ENCODE assay signal across 8 cellular contexts in the genomic region with DNA sequence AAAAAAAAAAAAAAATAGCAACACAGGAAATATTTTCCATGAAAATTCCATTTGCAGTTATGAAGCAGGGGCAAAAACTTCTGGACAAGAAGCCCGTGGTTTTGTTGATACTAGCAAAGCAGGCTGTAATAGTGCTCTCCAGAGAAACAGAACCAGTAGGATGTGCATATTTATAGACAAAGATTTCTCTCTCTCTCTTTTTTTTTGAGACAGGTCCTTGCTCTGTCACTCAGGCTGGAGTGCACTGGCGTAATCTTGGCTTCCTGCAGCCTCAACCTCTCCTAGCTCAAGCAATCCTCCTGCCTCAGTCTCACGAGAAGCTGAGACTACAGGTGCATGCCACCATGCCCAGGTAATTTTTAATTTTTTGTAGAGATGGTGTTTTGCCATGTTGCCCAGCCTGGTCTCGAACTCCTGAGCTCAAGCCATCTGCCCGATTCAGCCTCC.
A peak's percentile ranks its signal among the peaks of the same experiment; 100 is the strongest.
DNase-seq lines count a peak whose midpoint lies in the region; ATAC-seq and TF ChIP-seq lines count a peak whose summit lies in the region.

No MANE protein-coding gene starts in this region.

- no peaks in the 10 kb centered on the region for H3K27me3 ChIP-seq in HUES48 (ENCODE audit: control insufficient read depth, insufficient read depth, low read length)
- H3K27me3 ChIP-seq in iPS-20b (ENCODE audit: insufficient read depth, low read length) = no peaks in the 10 kb centered on the region

- peak overlapping the region; percentile 99 for H3K27ac ChIP-seq in HUES48 (ENCODE audit: low read depth, low read length)
- H3K27ac ChIP-seq in iPS-20b (ENCODE audit: low read length) = peak overlapping the region; percentile 93

- H3K36me3 Mint-ChIP-seq in activated CD8-positive, alpha-beta T cell treated with anti-CD3 and anti-CD28 coated beads for 36 hours (ENCODE audit: low read depth) = no peaks in the 10 kb centered on the region

- H3K9ac ChIP-seq in HUES48 (ENCODE audit: low read depth, low read length) (no peak overlapping the region), iPS-20b (ENCODE audit: low read depth, low read length) (peak overlapping the region; percentile 81; the same call in 1 of the 2 replicates)

- DNase-seq in activated CD8-positive, alpha-beta T cell treated with anti-CD3 and anti-CD28 coated beads for 36 hours = no peak
- no peak for DNase-seq in stimulated activated naive CD8-positive, alpha-beta T cell treated with anti-CD3 and anti-CD28 coated beads, Interleukin-15, amount 100 ng/mL, for 72 hours
- DNase-seq in activated CD4-positive, CD25-positive, alpha-beta regulatory T cell (lab: John Stamatoyannopoulos, UW) = no peak
- DNase-seq in GOT3 (lab: John Stamatoyannopoulos, UW) = no peak
- no peak for DNase-seq in NCI-H2029 treated with DMSO at 0.1 percent for 48 hours (lab: John Stamatoyannopoulos, UW)
- DNase-seq in middle frontal gyrus (ENCODE audit: extremely low spot score, low spot score) = no peak

- no peaks in the 10 kb centered on the region for H3K9me3 Mint-ChIP-seq in activated CD8-positive, alpha-beta T cell treated with anti-CD3 and anti-CD28 coated beads for 36 hours
- H3K9me3 Mint-ChIP-seq in stimulated activated naive CD8-positive, alpha-beta T cell treated with anti-CD3 and anti-CD28 coated beads, Interleukin-15, amount 100 ng/mL, for 72 hours = no peaks in the 10 kb centered on the region

- POLR2A ChIA-PET in activated CD8-positive, alpha-beta T cell treated with anti-CD3 and anti-CD28 coated beads for 36 hours (lab: Charles Lee) = interaction anchor here (0.6 to 6.5 kb wide), 15 partner anchors 9 to 76 kb away, joined by 3 to 116 read pairs (median 7); a partner anchor contains a TSS

- peaks cover 44% of the 10 kb centered on the region for H3K4me1 Mint-ChIP-seq in activated CD8-positive, alpha-beta T cell treated with anti-CD3 and anti-CD28 coated beads for 36 hours (ENCODE audit: low read depth)
- H3K4me1 Mint-ChIP-seq in stimulated activated naive CD8-positive, alpha-beta T cell treated with anti-CD3 and anti-CD28 coated beads, Interleukin-15, amount 100 ng/mL, for 72 hours = peaks cover 55% of the 10 kb centered on the region

- H3K4me1 ChIP-seq in HUES48 (ENCODE audit: control insufficient read depth, insufficient read depth, low read length) (peaks cover 33% of the 10 kb centered on the region), iPS-20b (ENCODE audit: insufficient read depth, low read length) (peaks cover 31% of the 10 kb centered on the region)

- H3K4me3 Mint-ChIP-seq in activated CD8-positive, alpha-beta T cell treated with anti-CD3 and anti-CD28 coated beads for 36 hours = peak overlapping the region; percentile 66
- H3K4me3 Mint-ChIP-seq in stimulated activated naive CD8-positive, alpha-beta T cell treated with anti-CD3 and anti-CD28 coated beads, Interleukin-15, amount 100 ng/mL, for 72 hours = peak overlapping the region; percentile 74 to 79

- ATAC-seq in activated CD8-positive, alpha-beta T cell treated with anti-CD3 and anti-CD28 coated beads for 36 hours = no peak
- ATAC-seq in stimulated activated naive CD8-positive, alpha-beta T cell treated with anti-CD3 and anti-CD28 coated beads, Interleukin-15, amount 100 ng/mL, for 72 hours = no peak

- CTCF ChIA-PET in activated CD8-positive, alpha-beta T cell treated with anti-CD3 and anti-CD28 coated beads for 36 hours (lab: Charles Lee) = interaction anchor here (1.4 to 4.5 kb wide), 12 partner anchors 12 to 85 kb away, joined by 3 to 36 read pairs (median 6); no protein-coding TSS in a partner anchor

- peak overlapping the region; percentile 95 for H3K27ac Mint-ChIP-seq in activated CD8-positive, alpha-beta T cell treated with anti-CD3 and anti-CD28 coated beads for 36 hours
- peak overlapping the region; percentile 98 to 99 for H3K27ac Mint-ChIP-seq in stimulated activated naive CD8-positive, alpha-beta T cell treated with anti-CD3 and anti-CD28 coated beads, Interleukin-15, amount 100 ng/mL, for 72 hours

- H3K27me3 Mint-ChIP-seq in activated CD8-positive, alpha-beta T cell treated with anti-CD3 and anti-CD28 coated beads for 36 hours = no peaks in the 10 kb centered on the region
- no peaks in the 10 kb centered on the region for H3K27me3 Mint-ChIP-seq in stimulated activated naive CD8-positive, alpha-beta T cell treated with anti-CD3 and anti-CD28 coated beads, Interleukin-15, amount 100 ng/mL, for 72 hours

- no peak for TF ChIP-seq CTCF in activated CD8-positive, alpha-beta T cell treated with anti-CD3 and anti-CD28 coated beads for 36 hours (IDR thresholded peaks at IDR 0.05)

- intact Hi-C loops in activated CD8-positive, alpha-beta T cell treated with anti-CD3 and anti-CD28 coated beads for 36 hours (cut with micrococcal nuclease) = loop anchor here (2.0 to 5.0 kb wide), 3 partner anchors 14 to 69 kb away; a partner anchor contains a TSS

- H3K4me3 ChIP-seq in HUES48 (ENCODE audit: low read depth, low read length) (no peak overlapping the region), iPS-20b (ENCODE audit: low read length) (no peak overlapping the region)

- H3K36me3 ChIP-seq in HUES48 (ENCODE audit: control insufficient read depth, insufficient read depth, low read length) = no peaks in the 10 kb centered on the region
- no peaks in the 10 kb centered on the region for H3K36me3 ChIP-seq in iPS-20b (ENCODE audit: insufficient read depth, low read depth, low read length)

- H3K9me3 ChIP-seq in HUES48 (ENCODE audit: control insufficient read depth, insufficient read depth, low read length) (no peaks in the 10 kb centered on the region), iPS-20b (ENCODE audit: insufficient read depth, low read depth, low read length) (no peaks in the 10 kb centered on the region)
